15 cellular contexts compared by ENCODE assay signal in the genomic region with DNA sequence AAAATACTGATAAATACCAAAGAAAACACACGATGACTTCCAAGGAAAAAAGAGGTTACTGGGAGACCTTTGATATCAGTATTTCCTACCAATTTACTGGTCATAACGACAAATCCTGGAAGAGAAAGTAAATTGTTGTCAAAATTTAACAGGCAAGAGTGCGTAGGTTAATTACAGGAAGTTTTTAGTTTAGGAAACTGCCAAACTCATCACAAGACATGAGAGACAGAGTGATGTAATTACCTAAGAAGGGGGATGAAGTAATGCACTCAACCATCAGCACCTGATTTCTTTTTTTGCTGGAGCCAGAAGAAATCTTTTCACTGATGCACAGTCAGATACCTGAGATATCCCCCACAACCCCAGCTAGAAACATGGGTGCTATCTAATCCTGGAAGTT. TPM values are rescaled to one million over a fixed set of nuclear protein-coding genes. Genes with fewer than 3 reads are reported as not detected.
DNase-seq lines count a peak whose midpoint lies in the region; ATAC-seq and TF ChIP-seq lines count a peak whose summit lies in the region.
"Had no signal": no experiment of that assay in that cellular context is flagged by ENCODE, and none has a peak within 500 bp of the region (broad histone marks: within the 10 kb centered on the region; RNA-seq: fewer than 3 reads in every experiment).

No MANE protein-coding gene starts in this region.

- DNase-seq in GM10266 (ENCODE audit: extremely low spot score) (peak; percentile 38), fibroblast of villous mesenchyme (ENCODE audit: low read depth) (peak; percentile 41), A172 (ENCODE audit: low spot score) (no peak), HAP-1 (ENCODE audit: low spot score in 2 of 2) (no peak)
- DNase-seq: activated CD4-positive, alpha-beta T cell treated with anti-CD3 and anti-CD28 coated beads for 48 hours; activated naive CD8-positive, alpha-beta T cell treated with anti-CD3 and anti-CD28 coated beads, Interleukin-2, amount 50 U/mL, for 24 hours; CD4-positive, alpha-beta memory T cell; NCI-H187 treated with DMSO at 0.1 percent for 48 hours; SHP77 treated with DMSO at 0.1 percent for 48 hours; stimulated activated CD4-positive, alpha-beta T cell treated with anti-CD3 and anti-CD28 coated beads, Interleukin-2, amount 100 ng/mL, for 48 hours had no signal

- H3K9me3 ChIP-seq in HAP-1, result no peaks in the 10 kb centered on the region

- no peak overlapping the region for H3K4me3 ChIP-seq in fibroblast of villous mesenchyme (ENCODE audit: low read depth, low read length)
- no peak overlapping the region for H3K4me3 ChIP-seq in HAP-1
- H3K4me3 ChIP-seq: neural progenitor cell had no signal

- no peaks in the 10 kb centered on the region; the same call in 1 of the 2 replicates for H3K27me3 ChIP-seq in HAP-1 (ENCODE audit: low read depth)
- H3K27me3 ChIP-seq: neural progenitor cell had no signal

- in situ Hi-C loops in HAP-1 (cut with MboI; ENCODE audit: low sequenced_read_pairs), result no loop called here

- H3K4me1 ChIP-seq in HAP-1, result no peaks in the 10 kb centered on the region

- ATAC-seq in GM21576 (IDR thresholded peaks at IDR 0.05; ENCODE audit: unreplicated experiment) (peak; percentile 29), HG03558 (IDR thresholded peaks at IDR 0.05; ENCODE audit: extremely low read depth, unreplicated experiment) (peak; percentile 19), HG03025 (IDR thresholded peaks at IDR 0.05; ENCODE audit: low FRiP score, unreplicated experiment) (no peak), GM21515 (IDR thresholded peaks at IDR 0.05; ENCODE audit: unreplicated experiment) (no peak)
- ATAC-seq: activated naive CD8-positive, alpha-beta T cell treated with anti-CD3 and anti-CD28 coated beads, Interleukin-2, amount 50 U/mL, for 24 hours had no signal

- TF ChIP-seq CTCF in GM10266 (IDR thresholded peaks at IDR 0.05; ENCODE audit: control insufficient read depth, insufficient read depth, low read depth, missing control alignments) (no peak), fibroblast of villous mesenchyme (IDR thresholded peaks at IDR 0.05; ENCODE audit: insufficient read depth, low read depth, low read length) (no peak)

- H3K36me3 ChIP-seq in HAP-1 (replicated peaks), result no peaks in the 10 kb centered on the region
- H3K36me3 ChIP-seq: neural progenitor cell had no signal

RNA-seq across cellular contexts. Expression of a gene that starts 16.8 kb away (rescaled TPM):
- total RNA-seq in fibroblast of villous mesenchyme, result under 0.01 TPM in 2 replicates
- 0.05 TPM in 1 of 2 replicates, not detected in the other for total RNA-seq in A172 (2014; rRNA removed; shearing (Covaris generic))

Comparison
In these comparisons a context has a peak if more than half of its experiments do, and no peak if none do; other contexts are left out.
1. DNase-seq: peak in GM10266 (single experiment) and fibroblast of villous mesenchyme (single experiment); none in A172 (single experiment) and HAP-1 (0 of 2).
2. ATAC-seq: peak in GM21576 (single experiment) and HG03558 (single experiment); none in HG03025 (single experiment) and GM21515 (single experiment).